ENCODE assay signal across 8 cellular contexts in the genomic region with DNA sequence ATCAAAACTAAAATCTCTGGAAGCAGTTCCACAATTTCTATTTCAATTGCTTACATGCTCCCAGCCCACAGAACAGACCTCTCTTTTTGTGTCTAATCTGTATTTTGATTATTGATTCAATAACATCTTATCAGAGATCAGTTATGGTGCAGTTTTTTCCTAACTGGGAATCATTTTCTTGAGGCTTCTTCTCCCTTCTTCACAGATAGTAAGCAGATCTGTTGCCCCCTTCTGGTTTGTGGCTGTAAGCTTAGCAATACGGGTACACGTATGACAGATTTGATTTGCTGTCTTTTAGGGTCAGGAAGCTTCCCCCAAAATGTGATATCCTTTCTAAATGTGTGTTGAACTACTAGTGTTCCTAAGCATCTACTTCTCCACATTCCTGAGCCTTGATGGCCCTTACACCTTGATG. TPM values are rescaled to one million over a fixed set of nuclear protein-coding genes. Genes with fewer than 3 reads are reported as not detected.
A peak's percentile ranks its signal among the peaks of the same experiment; 100 is the strongest.
DNase-seq lines count a peak whose midpoint lies in the region; ATAC-seq, FAIRE-seq and TF ChIP-seq lines count a peak whose summit lies in the region.

No MANE protein-coding gene starts in this region.

- no peaks in the 10 kb centered on the region for H3K4me1 ChIP-seq in H1 (replicated peaks in 1 of 4; ENCODE audit: control insufficient read depth in 3 of 4, insufficient read depth in 4 of 4, low read length in 3 of 4)
- H3K4me1 ChIP-seq in CD8-positive, alpha-beta T cell (ENCODE audit: insufficient read depth, low read length): no peaks in the 10 kb centered on the region

- H3K27me3 ChIP-seq in MG63 (no peaks in the 10 kb centered on the region; the same call in 1 of the 2 replicates), H1 (replicated peaks in 1 of 4; ENCODE audit: control insufficient read depth in 3 of 4, extremely low read depth in 1 of 4, insufficient read depth in 3 of 4, low read length in 3 of 4) (no peaks in the 10 kb centered on the region), neural cell (ENCODE audit: insufficient read depth, low read depth, low read length) (no peaks in the 10 kb centered on the region)
- H3K27me3 ChIP-seq in CD8-positive, alpha-beta T cell (ENCODE audit: insufficient read depth, low read length): no peaks in the 10 kb centered on the region

- H4K91ac ChIP-seq in H1 (replicated peaks; ENCODE audit: insufficient read length, low read length): no peak overlapping the region

- no peaks in the 10 kb centered on the region for H3K9me3 Mint-ChIP-seq in CD8-positive, alpha-beta T cell

- no peak overlapping the region for H3K14ac ChIP-seq in H1 (ENCODE audit: insufficient read length)

- 73% methylated on average over 2 of the region's 2 CpGs; no CpG with 5 or more reads in 1 of the 2 experiments for WGBS in H1 (ENCODE audit: extremely low coverage in 1 of 2, insufficient coverage in 1 of 2, insufficient read length in 1 of 2, insufficient replicate concordance in 2 of 2, low coverage in 1 of 2, low lambda C conversion rate in 2 of 2, missing lambda C conversion rate in 1 of 2), 2 experiments

- no peak for ATAC-seq in CD8-positive, alpha-beta T cell
- no peak for ATAC-seq in HG03571 (IDR thresholded peaks at IDR 0.05; ENCODE audit: unreplicated experiment)

- H2BK120ac ChIP-seq in H1 (replicated peaks; ENCODE audit: low read depth, low read length): no peak overlapping the region

- no peak overlapping the region for H2BK20ac ChIP-seq in H1 (ENCODE audit: low read length)

- no peak for TF ChIP-seq POLR2A in H1 (IDR thresholded peaks at IDR 0.05; ENCODE audit: control extremely low read depth in 1 of 2, low read depth in 2 of 2, low read length in 2 of 2)

- no peak overlapping the region for H2AFZ ChIP-seq in H1 (ENCODE audit: low read length)
- H2AFZ ChIP-seq in neural cell (ENCODE audit: low read depth, low read length): no peak overlapping the region

- H4K5ac ChIP-seq in H1 (ENCODE audit: insufficient read length, low read depth, low read length): no peak overlapping the region

- no peaks in the 10 kb centered on the region for H3K23me2 ChIP-seq in H1 (ENCODE audit: low read depth, low read length)

- no peaks in the 10 kb centered on the region for H3K9me3 ChIP-seq in MG63
- H3K9me3 ChIP-seq in H1 (ENCODE audit: insufficient read depth in 2 of 2, low read depth in 1 of 2, low read length in 1 of 2): no peaks in the 10 kb centered on the region
- H3K9me3 ChIP-seq in neural cell (ENCODE audit: low read length): no peaks in the 10 kb centered on the region
- no peaks in the 10 kb centered on the region for H3K9me3 ChIP-seq in CD8-positive, alpha-beta T cell (ENCODE audit: low read length)

- intact Hi-C loops in CD8-positive, alpha-beta T cell (cut with DNase I, micrococcal nuclease): no loop called here

- no peaks in the 10 kb centered on the region for H3K9me2 ChIP-seq in neural cell (ENCODE audit: insufficient read depth, low read length)

- no peak overlapping the region for H2AK5ac ChIP-seq in H1 (ENCODE audit: low read depth, low read length)

- TF ChIP-seq EP300 in H1 (IDR thresholded peaks at IDR 0.05; ENCODE audit: borderline replicate concordance in 1 of 2, low read depth in 2 of 2, low read length in 2 of 2): no peak
- TF ChIP-seq EP300 in neural cell (conservative IDR thresholded peaks at IDR 0.05; ENCODE audit: poor library complexity, severe bottlenecking): no peak

- H3K4me2 ChIP-seq in H1 (ENCODE audit: insufficient read depth in 1 of 2, low read depth in 2 of 2, low read length in 2 of 2) (no peak overlapping the region), neural cell (ENCODE audit: low read length) (no peak overlapping the region)

- no peak overlapping the region for H2BK15ac ChIP-seq in H1 (ENCODE audit: low read length)

- no peak overlapping the region for H3K56ac ChIP-seq in H1 (replicated peaks; ENCODE audit: insufficient read length, low read depth, low read length)

- H3K36me3 Mint-ChIP-seq in CD8-positive, alpha-beta T cell: peaks cover 67% of the 10 kb centered on the region

- H3F3A ChIP-seq in neural cell (ENCODE audit: insufficient read depth, low read length, poor library complexity, severe bottlenecking): no peaks in the 10 kb centered on the region

- no peak overlapping the region for H3K23ac ChIP-seq in H1 (ENCODE audit: insufficient read length)

- CTCF ChIA-PET in H1 (lab: Charles Lee; ENCODE audit: partially characterized antibody): interaction anchor here (0.6 to 1.8 kb wide), 22 partner anchors 8 to 503 kb away, joined by 3 to 14 read pairs (median 4); no protein-coding TSS in a partner anchor
- CTCF ChIA-PET in CD8-positive, alpha-beta T cell (lab: Charles Lee): interaction anchor here (1.0 to 1.5 kb wide), 3 partner anchors 12 to 144 kb away, joined by 4 to 6 read pairs (median 4); no protein-coding TSS in a partner anchor

- H3K4me3 Mint-ChIP-seq in CD8-positive, alpha-beta T cell: no peak overlapping the region

- peaks cover 72% of the 10 kb centered on the region for H3K36me3 ChIP-seq in MG63
- H3K36me3 ChIP-seq in H1 (ENCODE audit: control insufficient read depth in 2 of 4, insufficient read depth in 4 of 4, low read length in 3 of 4): peaks cover 0 to 7% (median 4%) of the 10 kb centered on the region in 4 experiments; a peak in 3 of 8 replicates
- no peaks in the 10 kb centered on the region for H3K36me3 ChIP-seq in neural cell (ENCODE audit: insufficient read depth, low read length)
- no peaks in the 10 kb centered on the region for H3K36me3 ChIP-seq in CD8-positive, alpha-beta T cell (ENCODE audit: insufficient read depth, low read length)

- no peaks in the 10 kb centered on the region for H3K79me1 ChIP-seq in H1 (ENCODE audit: low read depth, low read length)

- H3K79me2 ChIP-seq in H1 (ENCODE audit: control insufficient read depth in 1 of 2, insufficient read depth in 2 of 2, low read length in 2 of 2): peaks cover 0 to 11% of the 10 kb centered on the region in 2 experiments; a peak in 2 of 4 replicates
- no peaks in the 10 kb centered on the region for H3K79me2 ChIP-seq in neural cell (replicated peaks; ENCODE audit: insufficient read depth, low read length)

- H4K20me1 ChIP-seq in H1 (replicated peaks in 1 of 2; ENCODE audit: control insufficient read depth in 1 of 2, insufficient read depth in 2 of 2, low read length in 2 of 2) (no peaks in the 10 kb centered on the region), neural cell (ENCODE audit: insufficient read depth) (no peaks in the 10 kb centered on the region)

- H3K9ac ChIP-seq in H1 (replicated peaks in 1 of 4; ENCODE audit: extremely low read depth in 1 of 4, low read depth in 3 of 4, low read length in 3 of 4) (no peak overlapping the region), neural cell (ENCODE audit: low read length) (no peak overlapping the region)

- TF ChIP-seq CTCF in H1 (IDR thresholded peaks at IDR 0.05; ENCODE audit: control extremely low read depth in 1 of 3, insufficient read depth in 1 of 3, low read depth in 1 of 3, low read length in 3 of 3): peak in 2 of 3 experiments; percentile 39 to 55; a peak in 2 of 4 replicates
- peak; percentile 65 for TF ChIP-seq CTCF in neural cell (IDR thresholded peaks at IDR 0.05; ENCODE audit: poor library complexity, severe bottlenecking)
- TF ChIP-seq CTCF in CD8-positive, alpha-beta T cell (IDR thresholded peaks at IDR 0.05): no peak

- no peak overlapping the region for H3K18ac ChIP-seq in H1 (ENCODE audit: extremely low read depth, low read length)

- H2BK5ac ChIP-seq in H1 (ENCODE audit: low read depth, low read length): no peak overlapping the region

- DNase-seq in D341Med (ENCODE audit: low spot score) (peak; percentile 47), MG63 (peak; percentile 21), H1 (ENCODE audit: low read depth in 1 of 2, low spot score in 2 of 2) (no peak)
- no peak for DNase-seq in stimulated activated CD4-positive, alpha-beta T cell treated with anti-CD3 and anti-CD28 coated beads, Interleukin-4, amount 100 ng/mL, for 4 hours
- no peak for DNase-seq in stimulated activated CD4-positive, alpha-beta T cell treated with anti-CD3 and anti-CD28 coated beads, Interleukin-4, amount 100 ng/mL, for 24 hours
- no peak for DNase-seq in CD8-positive, alpha-beta T cell

- no peak overlapping the region for H3K27ac ChIP-seq in H1 (ENCODE audit: low read depth, low read length)
- H3K27ac ChIP-seq in neural cell (ENCODE audit: low read length): no peak overlapping the region
- H3K27ac ChIP-seq in CD8-positive, alpha-beta T cell (ENCODE audit: low read depth, low read length): no peak overlapping the region

- H3K4me3 ChIP-seq in MG63 (no peak overlapping the region), H1 (ENCODE audit: extremely low read depth in 1 of 4, insufficient read depth in 2 of 4, low read depth in 3 of 4, low read length in 4 of 4) (no peak overlapping the region), neural cell (ENCODE audit: low read length) (no peak overlapping the region)
- H3K4me3 ChIP-seq in CD8-positive, alpha-beta T cell (ENCODE audit: low read depth, low read length): no peak overlapping the region

- no peak overlapping the region for H4K8ac ChIP-seq in H1 (ENCODE audit: extremely low read depth, insufficient read depth, low read length)

- H3K4ac ChIP-seq in H1 (replicated peaks; ENCODE audit: insufficient read length, low read depth, low read length): no peak overlapping the region

- H3K4me1 Mint-ChIP-seq in CD8-positive, alpha-beta T cell (ENCODE audit: low read depth): peaks cover 7% of the 10 kb centered on the region

- POLR2A ChIA-PET in H1 (lab: Charles Lee; ENCODE audit: partially characterized antibody): interaction anchor here (0.8 to 1.6 kb wide), 4 partner anchors 9 to 276 kb away, joined by 3 read pairs; a partner anchor contains a TSS
- POLR2A ChIA-PET in CD8-positive, alpha-beta T cell (lab: Charles Lee): no interaction called here

- FAIRE-seq in H1 (lab: Jason Lieb, UNC): peak; percentile 48

- H3K27me3 Mint-ChIP-seq in CD8-positive, alpha-beta T cell (ENCODE audit: low read depth): no peaks in the 10 kb centered on the region

- no peak overlapping the region for H2BK12ac ChIP-seq in H1 (ENCODE audit: low read depth, low read length)

- H3K27ac Mint-ChIP-seq in CD8-positive, alpha-beta T cell: no peak overlapping the region

- peak; percentile 61 to 63 for TF ChIP-seq RAD21 in H1 (IDR thresholded peaks at IDR 0.05 in 1 of 2, conservative IDR thresholded peaks at IDR 0.05 in 1 of 2; ENCODE audit: low read depth in 2 of 2, low read length in 2 of 2)
- TF ChIP-seq RAD21 in neural cell (conservative IDR thresholded peaks at IDR 0.05): peak; percentile 65

RNA-seq across cellular contexts. Expression of a gene that starts 39.4 kb away (rescaled TPM):
- 102 and 121 TPM in 2 replicates for total RNA-seq in MG63 (2014; rRNA removed; shearing (Covaris generic); ENCODE audit: low replicate concordance)
- total RNA-seq in H1 (2021; fragmentation: NEBNext Ultra II Directional; extraction: Animal tissue kit (Norgen Biotek cat#: 25700)): 102 and 105 TPM in 2 replicates
- polyA plus RNA-seq in H1 (2011; rRNA removed) (86.1 and 93.2 TPM in 2 replicates), neural cell (30.1 and 36.7 TPM in 2 replicates)
- polyA plus RNA-seq in H1 (2011; cell fraction: cytosol; rRNA removed): 84.5 TPM
- 97.6 TPM for polyA plus RNA-seq in H1 (2011; cell fraction: nucleus; rRNA removed)
- 67.4 to 94.2 TPM (median 74.5 TPM) in 4 replicates for polyA plus RNA-seq in H1 (2012, experiment 1 of 2)
- 37.0 TPM for polyA plus RNA-seq in H1 (2012, experiment 2 of 2)
- 63.1 TPM for polyA plus RNA-seq in H1 (2013, experiment 1 of 2)
- 62.8 TPM for polyA plus RNA-seq in H1 (2013, experiment 2 of 2)
- polyA minus RNA-seq in H1 (2011; rRNA and poly(A)+ RNA removed): 122 and 149 TPM in 2 replicates
- polyA minus RNA-seq in H1 (2011; cell fraction: cytosol; rRNA and poly(A)+ RNA removed): 101 TPM
- 92.5 TPM for polyA minus RNA-seq in H1 (2011; cell fraction: nucleus; rRNA and poly(A)+ RNA removed)
- 45.8 and 51.9 TPM in 2 replicates for polyA minus RNA-seq in neural cell
- 10 to 100 TPM; 24.1 to 27.3 TPM for total RNA-seq in CD8-positive, alpha-beta T cell

RNA-seq across cellular contexts. Expression of a gene that starts 39.5 kb away (rescaled TPM):
- total RNA-seq in MG63 (2014; rRNA removed; shearing (Covaris generic); ENCODE audit: low replicate concordance): 16.4 and 27.6 TPM in 2 replicates
- total RNA-seq in H1 (2021; fragmentation: NEBNext Ultra II Directional; extraction: Animal tissue kit (Norgen Biotek cat#: 25700)): 12.6 and 15.4 TPM in 2 replicates
- polyA plus RNA-seq in H1 (2011; rRNA removed) (5.6 and 7.3 TPM in 2 replicates), neural cell (4.4 and 4.5 TPM in 2 replicates)
- 8.7 TPM for polyA plus RNA-seq in H1 (2011; cell fraction: cytosol; rRNA removed)
- polyA plus RNA-seq in H1 (2011; cell fraction: nucleus; rRNA removed): 8.9 TPM
- polyA plus RNA-seq in H1 (2012, experiment 1 of 2): 7.8 to 12.1 TPM (median 8.4 TPM) in 4 replicates
- polyA plus RNA-seq in H1 (2012, experiment 2 of 2): 0.98 TPM
- 7.3 TPM for polyA plus RNA-seq in H1 (2013, experiment 1 of 2)
- polyA plus RNA-seq in H1 (2013, experiment 2 of 2): 7.7 TPM
- polyA minus RNA-seq in H1 (2011; rRNA and poly(A)+ RNA removed): 14.9 and 15.8 TPM in 2 replicates
- 4.4 TPM for polyA minus RNA-seq in H1 (2011; cell fraction: cytosol; rRNA and poly(A)+ RNA removed)
- 11.9 TPM for polyA minus RNA-seq in H1 (2011; cell fraction: nucleus; rRNA and poly(A)+ RNA removed)
- 5.4 and 8.5 TPM in 2 replicates for polyA minus RNA-seq in neural cell
- 1 to 10 TPM; 3.7 TPM for total RNA-seq in CD8-positive, alpha-beta T cell

Comparison
In these comparisons a context has a peak if more than half of its experiments do, and no peak if none do; other contexts are left out.
1. DNase-seq: peak in D341Med (single experiment) and MG63 (single experiment); none in H1 (0 of 2), stimulated activated CD4-positive, alpha-beta T cell treated with anti-CD3 and anti-CD28 coated beads, Interleukin-4, amount 100 ng/mL, for 4 hours (0 of 2), stimulated activated CD4-positive, alpha-beta T cell treated with anti-CD3 and anti-CD28 coated beads, Interleukin-4, amount 100 ng/mL, for 24 hours (single experiment) and CD8-positive, alpha-beta T cell (0 of 7).